18 cellular contexts compared by ENCODE assay signal in the genomic region with DNA sequence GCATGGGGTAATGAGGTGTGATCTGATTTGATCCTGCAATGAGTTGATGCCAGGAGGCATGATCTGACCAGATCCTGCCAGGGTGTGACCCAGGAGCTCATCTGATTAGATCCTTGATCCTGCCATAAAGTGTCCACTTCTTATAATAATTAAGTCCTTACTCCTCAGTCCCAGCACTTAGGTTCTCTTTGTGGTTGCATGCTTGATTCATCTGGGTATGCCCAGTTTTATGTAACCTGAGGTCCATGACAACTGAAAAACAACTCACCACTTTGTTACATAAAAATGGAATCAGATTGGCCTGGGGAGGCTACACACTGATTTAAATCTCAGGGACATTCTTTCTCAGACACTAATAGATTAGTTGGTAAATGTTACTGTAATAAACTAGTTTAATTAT.
"Had no signal": no experiment of that assay in that cellular context is flagged by ENCODE, and none has a peak within 500 bp of the region (broad histone marks: within the 10 kb centered on the region; RNA-seq: fewer than 3 reads in every experiment).

No MANE protein-coding gene starts in this region.

- H3K27me3 Mint-ChIP-seq: activated CD8-positive, alpha-beta memory T cell treated with anti-CD3 and anti-CD28 coated beads, Interleukin-2, amount 10 ng/mL, durations not matched to agents 7 days and 5 days; activated naive CD8-positive, alpha-beta T cell treated with anti-CD3 and anti-CD28 coated beads for 36 hours; memory B cell had no signal

- FAIRE-seq: endothelial cell of umbilical vein had no signal

- H3K27me3 ChIP-seq: colonic mucosa, left lung, sigmoid colon, suprapubic skin, upper lobe of left lung had no signal

- DNase-seq: activated CD4-positive, alpha-beta T cell treated with anti-CD3 and anti-CD28 coated beads, Interleukin-2, amount 50 U/mL, for 48 hours; activated CD4-positive, CD25-positive, alpha-beta regulatory T cell treated with anti-CD3 and anti-CD28 coated beads, Interleukin-2, amount 50 U/mL, for 72 hours; activated CD8-positive, alpha-beta memory T cell treated with anti-CD3 and anti-CD28 coated beads, Interleukin-2, amount 10 ng/mL, durations not matched to agents 7 days and 5 days; activated effector memory CD4-positive, alpha-beta T cell treated with anti-CD3 and anti-CD28 coated beads, Interleukin-2, amount 50 U/mL, for 16 hours; activated naive CD8-positive, alpha-beta T cell treated with anti-CD3 and anti-CD28 coated beads for 36 hours; activated T-cell treated with anti-CD3 and anti-CD28 coated beads, Interleukin-2, amount 50 U/mL, for 4 hours; anterior cingulate cortex; colonic mucosa; left lung; nephron progenitor cell; psoas muscle; sigmoid colon; stimulated activated CD4-positive, alpha-beta T cell treated with anti-CD3 and anti-CD28 coated beads, Interleukin-2, amount 100 ng/mL, for 48 hours; stimulated activated naive CD8-positive, alpha-beta T cell treated with anti-CD3 and anti-CD28 coated beads, Interleukin-15, Interleukin-2, amounts not matched to agents 100 U/mL and 50 U/mL, for 24 hours; upper lobe of left lung had no signal

- H3K27ac Mint-ChIP-seq: activated CD8-positive, alpha-beta memory T cell treated with anti-CD3 and anti-CD28 coated beads, Interleukin-2, amount 10 ng/mL, durations not matched to agents 7 days and 5 days; activated naive CD8-positive, alpha-beta T cell treated with anti-CD3 and anti-CD28 coated beads for 36 hours; memory B cell; nephron progenitor cell had no signal

- H3K9me3 ChIP-seq: colonic mucosa, left lung, psoas muscle, sigmoid colon, suprapubic skin, upper lobe of left lung had no signal

- H3K4me3 Mint-ChIP-seq: activated CD8-positive, alpha-beta memory T cell treated with anti-CD3 and anti-CD28 coated beads, Interleukin-2, amount 10 ng/mL, durations not matched to agents 7 days and 5 days; activated naive CD8-positive, alpha-beta T cell treated with anti-CD3 and anti-CD28 coated beads for 36 hours; activated T-cell treated with anti-CD3 and anti-CD28 coated beads, Interleukin-2, amount 50 U/mL, for 4 hours; memory B cell; nephron progenitor cell had no signal

- H3K27ac ChIP-seq: colonic mucosa, left lung, psoas muscle, sigmoid colon, suprapubic skin, upper lobe of left lung had no signal

- ATAC-seq: activated CD8-positive, alpha-beta memory T cell treated with anti-CD3 and anti-CD28 coated beads, Interleukin-2, amount 10 ng/mL, durations not matched to agents 7 days and 5 days; activated T-cell treated with anti-CD3 and anti-CD28 coated beads, Interleukin-2, amount 50 U/mL, for 4 hours; left lung; psoas muscle; stimulated activated naive CD8-positive, alpha-beta T cell treated with anti-CD3 and anti-CD28 coated beads, Interleukin-15, Interleukin-2, amounts not matched to agents 100 U/mL and 50 U/mL, for 24 hours had no signal

- H3K4me3 ChIP-seq: colonic mucosa, left lung, psoas muscle, sigmoid colon, suprapubic skin, upper lobe of left lung had no signal

- H3K36me3 ChIP-seq: colonic mucosa, left lung, sigmoid colon, suprapubic skin, upper lobe of left lung had no signal

- H3K4me1 ChIP-seq: colonic mucosa, left lung, psoas muscle, sigmoid colon, suprapubic skin, upper lobe of left lung had no signal

- H3K36me3 Mint-ChIP-seq: activated CD8-positive, alpha-beta memory T cell treated with anti-CD3 and anti-CD28 coated beads, Interleukin-2, amount 10 ng/mL, durations not matched to agents 7 days and 5 days had no signal

- H3K9me3 Mint-ChIP-seq: activated naive CD8-positive, alpha-beta T cell treated with anti-CD3 and anti-CD28 coated beads for 36 hours; activated T-cell treated with anti-CD3 and anti-CD28 coated beads, Interleukin-2, amount 50 U/mL, for 4 hours; memory B cell; nephron progenitor cell had no signal
